ENCODE assay signal across 10 cellular contexts in the genomic region with DNA sequence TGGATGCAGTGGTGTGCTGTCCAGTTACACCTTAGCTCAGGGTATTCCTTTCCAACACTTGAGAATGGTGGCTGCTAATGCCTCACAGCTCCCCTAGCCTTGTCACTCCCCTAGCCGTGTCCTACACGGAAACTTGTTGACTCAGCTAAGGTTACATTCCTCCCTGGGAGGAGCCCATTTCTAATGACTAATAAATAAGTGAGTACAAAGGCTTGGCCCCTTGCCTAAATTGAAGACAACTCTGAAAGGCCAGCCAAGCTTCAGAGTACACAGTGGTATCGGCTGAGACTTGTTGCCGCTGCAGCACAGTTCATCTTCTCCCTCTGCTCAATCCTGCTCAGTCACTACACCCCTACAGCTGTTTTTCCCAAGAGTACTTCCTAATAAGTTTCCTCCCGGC. TPM values are rescaled to one million over a fixed set of nuclear protein-coding genes. Genes with fewer than 3 reads are reported as not detected.
DNase-seq lines count a peak whose midpoint lies in the region; ATAC-seq, FAIRE-seq and TF ChIP-seq lines count a peak whose summit lies in the region.
"Had no signal": no experiment of that assay in that cellular context is flagged by ENCODE, and none has a peak within 500 bp of the region (broad histone marks: within the 10 kb centered on the region; RNA-seq: fewer than 3 reads in every experiment).

No MANE protein-coding gene starts in this region.

- no peak for TF ChIP-seq EP300 in SK-N-SH (IDR thresholded peaks at IDR 0.05; ENCODE audit: borderline replicate concordance in 1 of 2, low read depth in 1 of 2, low read length in 1 of 2)

- no peaks in the 10 kb centered on the region for H3F3A ChIP-seq in SK-N-SH (replicated peaks; ENCODE audit: insufficient read depth)

- H2AFZ ChIP-seq in SK-N-SH (ENCODE audit: low read depth), result no peak overlapping the region

- peak; percentile 34 for DNase-seq in HK-2 (ENCODE audit: unreplicated experiment)
- no peak for DNase-seq in SK-N-SH
- DNase-seq in left cardiac atrium, result peak; percentile 28
- peak; percentile 95 for DNase-seq in small intestine
- DNase-seq in NCI-H2227 (lab: John Stamatoyannopoulos, UW; ENCODE audit: unreplicated experiment), result no peak
- DNase-seq: activated naive CD8-positive, alpha-beta T cell treated with anti-CD3 and anti-CD28 coated beads, Interleukin-2, amount 50 U/mL, for 24 hours had no signal

- TF ChIP-seq RAD21 in SK-N-SH (IDR thresholded peaks at IDR 0.05; ENCODE audit: low read length), result no peak

- H3K9ac ChIP-seq in SK-N-SH, result no peak overlapping the region

- H3K27ac ChIP-seq in SK-N-SH (ENCODE audit: low read depth in 2 of 2, low read length in 1 of 2), result 0 out of 4 replicates have a peak overlapping the region, but pooled peaks of 1 of the 2 experiments have one; percentile 17
- H3K27ac ChIP-seq in small intestine (ENCODE audit: low read depth in 1 of 2, low read length in 1 of 2), result peak overlapping the region in 1 of 2 donors; percentile 32

- CTCF ChIA-PET in SK-N-SH (lab: Yijun Ruan, JAX), result no interaction called here

- POLR2A ChIA-PET in SK-N-SH (lab: Yijun Ruan, JAX), result no interaction called here

- no peaks in the 10 kb centered on the region for H3K9me2 ChIP-seq in SK-N-SH

- H3K4me3 ChIP-seq in SK-N-SH (ENCODE audit: low read depth in 2 of 2, low read length in 1 of 2) (no peak overlapping the region), small intestine (ENCODE audit: low read depth in 1 of 2, low read length in 2 of 2) (no peak overlapping the region)

- no peaks in the 10 kb centered on the region for H3K79me2 ChIP-seq in SK-N-SH (ENCODE audit: insufficient read depth)

- H4K20me1 ChIP-seq in SK-N-SH (ENCODE audit: insufficient read depth), result no peaks in the 10 kb centered on the region

- H3K27me3 ChIP-seq in SK-N-SH (ENCODE audit: insufficient read depth) (no peaks in the 10 kb centered on the region), small intestine (ENCODE audit: control insufficient read depth in 2 of 2, insufficient read depth in 2 of 2, low read length in 2 of 2) (no peaks in the 10 kb centered on the region)

- no peak for FAIRE-seq in small intestine (lab: Jason Lieb, UNC)
- FAIRE-seq: islet of Langerhans had no signal

- intact Hi-C loops in left cardiac atrium (cut with DNase I), result no loop called here

- no peak for TF ChIP-seq CTCF in SK-N-SH (IDR thresholded peaks at IDR 0.05)

- peaks cover 22 to 24% of the 10 kb centered on the region in 2 experiments for H3K36me3 ChIP-seq in SK-N-SH (replicated peaks in 1 of 2; ENCODE audit: control insufficient read depth in 1 of 2, insufficient read depth in 2 of 2, low read length in 1 of 2)
- H3K36me3 ChIP-seq in small intestine (ENCODE audit: control insufficient read depth in 2 of 2, insufficient read depth in 2 of 2, low read length in 2 of 2), result peaks cover 0 to 6% of the 10 kb centered on the region in 2 donors

- 0 out of 2 replicates have a peak overlapping the region, but pooled peaks have one; percentile 30 for H3K4me2 ChIP-seq in SK-N-SH

- 62% methylated on average over 5 of the region's 5 CpGs for WGBS in SK-N-SH (ENCODE audit: low lambda C conversion rate)
- WGBS in small intestine, 3 donors, result 14 to 49% (median 32%) methylated on average over 5 of the region's 5 CpGs

- ATAC-seq in left cardiac atrium (peak in 1 of 2 donors; percentile 82), GM18502 (IDR thresholded peaks at IDR 0.05; ENCODE audit: poor library complexity, unreplicated experiment) (no peak), HG03045 (IDR thresholded peaks at IDR 0.05; ENCODE audit: unreplicated experiment) (no peak)
- ATAC-seq in activated CD4-positive, CD25-positive, alpha-beta regulatory T cell treated with anti-CD3 and anti-CD28 coated beads, Interleukin-2, amount 50 U/mL, for 24 hours, result no peak
- ATAC-seq: activated naive CD8-positive, alpha-beta T cell treated with anti-CD3 and anti-CD28 coated beads, Interleukin-2, amount 50 U/mL, for 24 hours had no signal

- H3K4me1 ChIP-seq in SK-N-SH (ENCODE audit: control insufficient read depth in 1 of 2, insufficient read depth in 2 of 2, low read depth in 1 of 2, low read length in 1 of 2), result no peaks in the 10 kb centered on the region
- no peaks in the 10 kb centered on the region for H3K4me1 ChIP-seq in small intestine (ENCODE audit: control insufficient read depth in 2 of 2, insufficient read depth in 1 of 2, low read depth in 1 of 2, low read length in 1 of 2)

- H3K9me3 ChIP-seq in SK-N-SH, result no peaks in the 10 kb centered on the region
- H3K9me3 ChIP-seq in small intestine (ENCODE audit: control insufficient read depth, low read depth), result no peaks in the 10 kb centered on the region

TF ChIP-seq in SK-N-SH, 30 proteins besides CTCF, POLR2A, EP300 and RAD21:
- 0 out of 2 replicates have a peak, but pooled peaks have one; percentile 15 for TF ChIP-seq JUND (IDR thresholded peaks at IDR 0.05)
- TF ChIP-seq FOSL2 (IDR thresholded peaks at IDR 0.05; ENCODE audit: borderline replicate concordance, low read depth), result peak; percentile 43; the same call in 1 of the 2 replicates
- no peak for TF ChIP-seq YY1 (IDR thresholded peaks at IDR 0.05; ENCODE audit: low read depth)
- TF ChIP-seq NFIC (IDR thresholded peaks at IDR 0.05; ENCODE audit: borderline replicate concordance), result peak; percentile 70; the same call in 1 of the 2 replicates
- 0 out of 2 replicates have a peak, but pooled peaks have one; percentile 9 for TF ChIP-seq TCF12 (IDR thresholded peaks at IDR 0.05)
- TF ChIP-seq, protein P1, sequence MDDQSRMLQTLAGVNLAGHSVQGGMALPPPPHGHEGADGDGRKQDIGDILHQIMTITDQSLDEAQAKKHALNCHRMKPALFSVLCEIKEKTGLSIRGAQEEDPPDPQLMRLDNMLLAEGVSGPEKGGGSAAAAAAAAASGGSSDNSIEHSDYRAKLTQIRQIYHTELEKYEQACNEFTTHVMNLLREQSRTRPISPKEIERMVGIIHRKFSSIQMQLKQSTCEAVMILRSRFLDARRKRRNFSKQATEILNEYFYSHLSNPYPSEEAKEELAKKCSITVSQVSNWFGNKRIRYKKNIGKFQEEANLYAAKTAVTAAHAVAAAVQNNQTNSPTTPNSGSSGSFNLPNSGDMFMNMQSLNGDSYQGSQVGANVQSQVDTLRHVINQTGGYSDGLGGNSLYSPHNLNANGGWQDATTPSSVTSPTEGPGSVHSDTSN (IDR thresholded peaks at IDR 0.05), result 0 out of 2 replicates have a peak, but pooled peaks have one; percentile 18
- TF ChIP-seq MEF2A (IDR thresholded peaks at IDR 0.05; ENCODE audit: borderline replicate concordance, low read depth), result no peak

RNA-seq across cellular contexts. Expression of a gene that starts 21.2 kb away (rescaled TPM):
- not detected in 2 replicates for polyA plus RNA-seq in SK-N-SH (2012; rRNA removed)
- not detected in 2 replicates for polyA plus RNA-seq in SK-N-SH (2012; cell fraction: cytosol; rRNA removed)
- not detected in 2 replicates for polyA plus RNA-seq in SK-N-SH (2012; cell fraction: nucleus; rRNA removed)
- total RNA-seq in left cardiac atrium, result not detected
- polyA plus RNA-seq in small intestine, result not detected

Comparison
In these comparisons a context has a peak if more than half of its experiments do, and no peak if none do; other contexts are left out.
1. DNase-seq: peak in HK-2 (single experiment), left cardiac atrium (single experiment) and small intestine (single experiment); none in SK-N-SH (single experiment) and NCI-H2227 (single experiment).